Comparison of ENCODE assay signal across 2 cellular contexts in the genomic region with DNA sequence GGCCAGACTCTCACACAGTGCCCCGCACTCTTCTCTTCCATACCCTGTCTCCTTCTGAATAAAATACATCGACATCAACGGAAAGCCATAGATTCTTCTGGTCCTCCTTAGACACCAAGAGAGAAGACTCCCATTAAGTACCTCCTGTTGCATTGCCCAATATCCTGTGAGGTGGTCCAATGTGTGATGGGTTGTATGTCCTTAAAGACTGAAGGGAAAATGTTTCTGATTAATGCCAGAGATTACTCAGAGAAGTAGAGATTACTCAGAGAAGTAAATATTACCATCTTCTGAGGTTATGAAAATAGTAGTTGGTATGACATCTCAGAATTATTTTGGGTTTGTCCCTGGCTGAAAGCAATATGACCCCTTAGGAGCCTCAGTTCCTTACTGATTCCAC.
TF ChIP-seq lines count a peak whose summit lies in the region.

No MANE protein-coding gene starts in this region.

TF ChIP-seq in SK-N-SH, 30 proteins besides CTCF, POLR2A, EP300 and RAD21 (continued from another document):
- TF ChIP-seq, protein P1, sequence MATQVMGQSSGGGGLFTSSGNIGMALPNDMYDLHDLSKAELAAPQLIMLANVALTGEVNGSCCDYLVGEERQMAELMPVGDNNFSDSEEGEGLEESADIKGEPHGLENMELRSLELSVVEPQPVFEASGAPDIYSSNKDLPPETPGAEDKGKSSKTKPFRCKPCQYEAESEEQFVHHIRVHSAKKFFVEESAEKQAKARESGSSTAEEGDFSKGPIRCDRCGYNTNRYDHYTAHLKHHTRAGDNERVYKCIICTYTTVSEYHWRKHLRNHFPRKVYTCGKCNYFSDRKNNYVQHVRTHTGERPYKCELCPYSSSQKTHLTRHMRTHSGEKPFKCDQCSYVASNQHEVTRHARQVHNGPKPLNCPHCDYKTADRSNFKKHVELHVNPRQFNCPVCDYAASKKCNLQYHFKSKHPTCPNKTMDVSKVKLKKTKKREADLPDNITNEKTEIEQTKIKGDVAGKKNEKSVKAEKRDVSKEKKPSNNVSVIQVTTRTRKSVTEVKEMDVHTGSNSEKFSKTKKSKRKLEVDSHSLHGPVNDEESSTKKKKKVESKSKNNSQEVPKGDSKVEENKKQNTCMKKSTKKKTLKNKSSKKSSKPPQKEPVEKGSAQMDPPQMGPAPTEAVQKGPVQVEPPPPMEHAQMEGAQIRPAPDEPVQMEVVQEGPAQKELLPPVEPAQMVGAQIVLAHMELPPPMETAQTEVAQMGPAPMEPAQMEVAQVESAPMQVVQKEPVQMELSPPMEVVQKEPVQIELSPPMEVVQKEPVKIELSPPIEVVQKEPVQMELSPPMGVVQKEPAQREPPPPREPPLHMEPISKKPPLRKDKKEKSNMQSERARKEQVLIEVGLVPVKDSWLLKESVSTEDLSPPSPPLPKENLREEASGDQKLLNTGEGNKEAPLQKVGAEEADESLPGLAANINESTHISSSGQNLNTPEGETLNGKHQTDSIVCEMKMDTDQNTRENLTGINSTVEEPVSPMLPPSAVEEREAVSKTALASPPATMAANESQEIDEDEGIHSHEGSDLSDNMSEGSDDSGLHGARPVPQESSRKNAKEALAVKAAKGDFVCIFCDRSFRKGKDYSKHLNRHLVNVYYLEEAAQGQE (IDR thresholded peaks at IDR 0.05; ENCODE audit: low read depth, low read length) = no peak
- TF ChIP-seq MXI1 (IDR thresholded peaks at IDR 0.05; ENCODE audit: low read depth, low read length) (no peak), USF1 (IDR thresholded peaks at IDR 0.05; ENCODE audit: borderline replicate concordance, low read depth) (no peak)

TF ChIP-seq in SK-N-SH treated with all-trans-retinoic acid at 6 μM for 48 hours, 23 proteins besides CTCF, POLR2A, EP300 and RAD21 (continued from another document):
- TF ChIP-seq POU6F1 (CRISPR knock-in tag; IDR thresholded peaks at IDR 0.05; ENCODE audit: borderline replicate concordance, low read depth) = no peak
TF ChIP-seq in SK-N-SH treated with all-trans-retinoic acid at 6 μM for 48 hours: peak in this region for 0.
